ENCODE assay signal across 9 cellular contexts in genomic region chr4:145012841-145013240, GRCh38.
DNase-seq lines count a peak whose midpoint lies in the region; ATAC-seq and TF ChIP-seq lines count a peak whose summit lies in the region.
"Had no signal": no experiment of that assay in that cellular context is flagged by ENCODE, and none has a peak within 500 bp of the region (broad histone marks: within the 10 kb centered on the region; RNA-seq: fewer than 3 reads in every experiment).

No MANE protein-coding gene starts in this region.

- no peak overlapping the region for H3K27ac ChIP-seq in CD8-positive, alpha-beta memory T cell (ENCODE audit: low read depth, low read length)
- H3K27ac ChIP-seq in mammary epithelial cell (ENCODE audit: insufficient read depth, low read depth, low read length) (peak overlapping the region; percentile 22), lung (ENCODE audit: low read depth in 1 of 2, low read length in 1 of 2) (peak overlapping the region in 1 of 2 donors; percentile 73)

- no peak overlapping the region for H3K9ac ChIP-seq in mammary epithelial cell (ENCODE audit: insufficient read depth, low read length)

- CTCF ChIA-PET in CD8-positive, alpha-beta memory T cell (lab: Charles Lee) = no interaction called here
- CTCF ChIA-PET in mammary epithelial cell (lab: Charles Lee; ENCODE audit: low non-redundant PET) = no interaction called here

- no peak for DNase-seq in CD8-positive, alpha-beta memory T cell
- peak; percentile 59 for DNase-seq in LHCN-M2 (ENCODE audit: low read depth)
- peak; percentile 62 for DNase-seq in mammary epithelial cell
- DNase-seq in lung (ENCODE audit: low spot score) = no peak
- no peak for DNase-seq in DMS79 (lab: John Stamatoyannopoulos, UW)
- no peak for DNase-seq in hippocampal formation (lab: John Stamatoyannopoulos, UW)
- no peak for DNase-seq in activated CD4-positive, CD25-positive, alpha-beta regulatory T cell treated with anti-CD3 and anti-CD28 coated beads, Interleukin-2, amount 50 U/mL, for 72 hours
- DNase-seq: activated CD4-positive, alpha-beta T cell treated with anti-CD3 and anti-CD28 coated beads for 1 hour had no signal

- peaks cover 18 to 38% (median 35%) of the 10 kb centered on the region in 3 donors for H3K4me1 Mint-ChIP-seq in CD8-positive, alpha-beta memory T cell

- H3K4me1 ChIP-seq in CD8-positive, alpha-beta memory T cell (ENCODE audit: insufficient read depth, low read length) = no peaks in the 10 kb centered on the region
- H3K4me1 ChIP-seq in mammary epithelial cell (ENCODE audit: insufficient read depth, low read length) (peaks cover 3% of the 10 kb centered on the region), lung (ENCODE audit: control insufficient read depth in 2 of 2, insufficient read depth in 2 of 2, low read length in 2 of 2) (peaks cover 10 to 11% of the 10 kb centered on the region in 2 donors)

- in situ Hi-C loops in mammary epithelial cell (cut with MboI; ENCODE audit: low sequenced_read_pairs in 2 of 2) = no loop called here

- intact Hi-C loops in mammary epithelial cell (cut with micrococcal nuclease) = no loop called here

- no peaks in the 10 kb centered on the region for H3K36me3 ChIP-seq in CD8-positive, alpha-beta memory T cell (ENCODE audit: insufficient read depth, low read length)
- no peaks in the 10 kb centered on the region for H3K36me3 ChIP-seq in mammary epithelial cell (ENCODE audit: insufficient read depth, low read length)
- peaks cover 0 to 3% of the 10 kb centered on the region in 2 donors for H3K36me3 ChIP-seq in lung (ENCODE audit: control insufficient read depth in 2 of 2, insufficient read depth in 2 of 2, low read length in 2 of 2)

- peaks cover 13% of the 10 kb centered on the region for H3K79me2 ChIP-seq in mammary epithelial cell (ENCODE audit: insufficient read depth, low read length)

- POLR2A ChIA-PET in CD8-positive, alpha-beta memory T cell (lab: Charles Lee) = no interaction called here

- no peaks in the 10 kb centered on the region for H3K9me3 ChIP-seq in CD8-positive, alpha-beta memory T cell (ENCODE audit: low read length)
- H3K9me3 ChIP-seq in mammary epithelial cell (replicated peaks; ENCODE audit: insufficient read depth, low read length) (no peaks in the 10 kb centered on the region), lung (ENCODE audit: control insufficient read depth in 2 of 2, insufficient read depth in 1 of 2, low read length in 1 of 2) (peaks cover 0 to 4% of the 10 kb centered on the region in 2 donors)

- no peaks in the 10 kb centered on the region for H4K20me1 ChIP-seq in mammary epithelial cell (ENCODE audit: insufficient read depth, low read length)

- H2AFZ ChIP-seq in mammary epithelial cell (ENCODE audit: low read depth, low read length) = no peak overlapping the region

- no peak overlapping the region for H3K4me3 Mint-ChIP-seq in CD8-positive, alpha-beta memory T cell

- peaks cover 0 to 2% of the 10 kb centered on the region in 2 donors for H3K27me3 Mint-ChIP-seq in CD8-positive, alpha-beta memory T cell

- peaks cover 10 to 54% (median 21%) of the 10 kb centered on the region in 3 donors for H3K36me3 Mint-ChIP-seq in CD8-positive, alpha-beta memory T cell

- no peaks in the 10 kb centered on the region for H3K27me3 ChIP-seq in CD8-positive, alpha-beta memory T cell (ENCODE audit: insufficient read depth, low read length, poor library complexity, severe bottlenecking)
- H3K27me3 ChIP-seq in mammary epithelial cell (ENCODE audit: insufficient read depth, low read length) (no peaks in the 10 kb centered on the region), lung (ENCODE audit: control insufficient read depth, insufficient read depth) (no peaks in the 10 kb centered on the region)

- BruUV-seq in mammary epithelial cell (replicated peaks; lab: Mats Ljungman, UMichigan) = no TSS peak

- peak overlapping the region; percentile 2 for H3K4me2 ChIP-seq in mammary epithelial cell (ENCODE audit: insufficient read depth, low read depth, low read length)

- ATAC-seq in lung (ENCODE audit: insufficient read depth, low FRiP score) (peak; percentile 34), GM21367 (IDR thresholded peaks at IDR 0.05; ENCODE audit: unreplicated experiment) (no peak)

- TF ChIP-seq CTCF in mammary epithelial cell (conservative IDR thresholded peaks at IDR 0.05 in 1 of 2, IDR thresholded peaks at IDR 0.05 in 1 of 2; ENCODE audit: extremely low read depth in 1 of 2, insufficient read depth in 1 of 2, low read depth in 1 of 2, low read length in 2 of 2) (no peak), lung (IDR thresholded peaks at IDR 0.05; ENCODE audit: control extremely low read depth, extremely low read depth) (no peak)

- H3K4me3 ChIP-seq in CD8-positive, alpha-beta memory T cell (ENCODE audit: low read length) = no peak overlapping the region
- H3K4me3 ChIP-seq in mammary epithelial cell (replicated peaks in 1 of 3; ENCODE audit: insufficient read depth in 1 of 3, low read depth in 2 of 3, low read length in 3 of 3) = no peak overlapping the region
- no peak overlapping the region for H3K4me3 ChIP-seq in lung

- H3K9me3 Mint-ChIP-seq in CD8-positive, alpha-beta memory T cell = peaks cover 0 to 41% (median 2%) of the 10 kb centered on the region in 5 donors

- peak overlapping the region in 5 of 8 donors; percentile 32 to 86 (median 39) for H3K27ac Mint-ChIP-seq in CD8-positive, alpha-beta memory T cell

- dilution Hi-C loops in mammary epithelial cell (cut with HindIII; ENCODE audit: low sequenced_read_pairs) = no loop called here

Comparison
In these comparisons a context has a peak if more than half of its experiments do, and no peak if none do; other contexts are left out.
1. DNase-seq: peak in LHCN-M2 (single experiment) and mammary epithelial cell (single experiment); none in CD8-positive, alpha-beta memory T cell (0 of 5), lung (single experiment), DMS79 (single experiment), hippocampal formation (0 of 2) and activated CD4-positive, CD25-positive, alpha-beta regulatory T cell treated with anti-CD3 and anti-CD28 coated beads, Interleukin-2, amount 50 U/mL, for 72 hours (single experiment).